In genomic region chr2:182406221-182406620, GRCh38 we compare ENCODE assay signal across 18 cellular contexts. TPM values are rescaled to one million over a fixed set of nuclear protein-coding genes. Genes with fewer than 3 reads are reported as not detected.
DNase-seq lines count a peak whose midpoint lies in the region; ATAC-seq, FAIRE-seq and TF ChIP-seq lines count a peak whose summit lies in the region.
"Had no signal": no experiment of that assay in that cellular context is flagged by ENCODE, and none has a peak within 500 bp of the region (broad histone marks: within the 10 kb centered on the region; RNA-seq: fewer than 3 reads in every experiment).

No MANE protein-coding gene starts in this region.

- H3K4me1 Mint-ChIP-seq in progenitor cell of endocrine pancreas (ENCODE audit: low read depth) = no peaks in the 10 kb centered on the region
- H3K4me1 Mint-ChIP-seq: CD14-positive monocyte had no signal

- TF ChIP-seq CTCF in astrocyte of the spinal cord (IDR thresholded peaks at IDR 0.05; ENCODE audit: low read depth, low read length) (no peak), fibroblast of pulmonary artery (IDR thresholded peaks at IDR 0.05; ENCODE audit: low read length, missing control alignments) (no peak), progenitor cell of endocrine pancreas (IDR thresholded peaks at IDR 0.05; ENCODE audit: unreplicated experiment) (no peak)

- H3K4me1 ChIP-seq in ACC112 (ENCODE audit: control insufficient read depth, insufficient read depth, low read length, unreplicated experiment) = peaks cover 18% of the 10 kb centered on the region
- peaks cover 33% of the 10 kb centered on the region for H3K4me1 ChIP-seq in GM23248 (ENCODE audit: insufficient read depth)

- no peak overlapping the region for H3K4me3 ChIP-seq in ACC112 (ENCODE audit: low read depth, low read length)
- no peak overlapping the region for H3K4me3 ChIP-seq in GM23248
- no peak overlapping the region for H3K4me3 ChIP-seq in astrocyte of the spinal cord (ENCODE audit: low read depth, low read length)
- H3K4me3 ChIP-seq in fibroblast of pulmonary artery (replicated peaks; ENCODE audit: low read depth, low read length) = no peak overlapping the region

- 9% methylated on average over 1 of the region's 1 CpG for WGBS in GM23248 (ENCODE audit: low coverage in 1 of 2, low lambda C conversion rate in 2 of 2, missing lambda C conversion rate in 2 of 2), 2 experiments

- no peaks in the 10 kb centered on the region for H3K27me3 Mint-ChIP-seq in progenitor cell of endocrine pancreas

- no peaks in the 10 kb centered on the region for H3K9me3 ChIP-seq in GM23248 (ENCODE audit: low read depth)

- no peak overlapping the region for H3K4me3 Mint-ChIP-seq in progenitor cell of endocrine pancreas (ENCODE audit: low read depth)
- H3K4me3 Mint-ChIP-seq: CD14-positive monocyte had no signal

- TF ChIP-seq POLR2A in GM12892 (IDR thresholded peaks at IDR 0.05; ENCODE audit: low read depth, low read length) = no peak

- H3K79me2 ChIP-seq in ACC112 (ENCODE audit: control insufficient read depth, insufficient read depth, low read length, unreplicated experiment) = no peaks in the 10 kb centered on the region
- no peaks in the 10 kb centered on the region for H3K79me2 ChIP-seq in GM23248 (ENCODE audit: insufficient read depth)

- H3K27ac ChIP-seq in ACC112 (ENCODE audit: low read depth, low read length) (no peak overlapping the region), GM23248 (peak overlapping the region; percentile 40)
- H3K27ac ChIP-seq: HL-60 had no signal

- H4K20me1 ChIP-seq in GM23248 (ENCODE audit: insufficient read depth) = no peaks in the 10 kb centered on the region

- H3K36me3 ChIP-seq in ACC112 (ENCODE audit: insufficient read depth, low read length) (no peaks in the 10 kb centered on the region), GM23248 (ENCODE audit: low read depth) (no peaks in the 10 kb centered on the region)

- no peak for ATAC-seq in HG03159 (IDR thresholded peaks at IDR 0.05; ENCODE audit: unreplicated experiment)
- ATAC-seq: HCT116 had no signal

- no peaks in the 10 kb centered on the region for H3F3A ChIP-seq in GM23248 (ENCODE audit: insufficient read depth)

- H3K27ac Mint-ChIP-seq in progenitor cell of endocrine pancreas = no peak overlapping the region
- H3K27ac Mint-ChIP-seq: CD14-positive monocyte had no signal

- H3K27me3 ChIP-seq in ACC112 (ENCODE audit: insufficient read depth, low read length) (no peaks in the 10 kb centered on the region), GM23248 (replicated peaks; ENCODE audit: insufficient read depth) (no peaks in the 10 kb centered on the region)

- in situ Hi-C loops in GM23248 (cut with MboI) = no loop called here
- in situ Hi-C loops in astrocyte of the spinal cord (cut with HindIII; ENCODE audit: low sequenced_read_pairs) = no loop called here

- H3K9ac ChIP-seq in GM23248 = no peak overlapping the region

- peak overlapping the region; percentile 62 for H2AFZ ChIP-seq in ACC112 (ENCODE audit: low read length, unreplicated experiment)
- H2AFZ ChIP-seq in GM23248 = no peak overlapping the region

- peak; percentile 69 for DNase-seq in GM23248
- peak; percentile 46 for DNase-seq in astrocyte of the spinal cord (ENCODE audit: low read depth, low spot score)
- DNase-seq in fibroblast of pulmonary artery (ENCODE audit: low read depth) = peak; percentile 32
- no peak for DNase-seq in NCI-H345 (lab: John Stamatoyannopoulos, UW)
- no peak for DNase-seq in progenitor cell of endocrine pancreas (ENCODE audit: low spot score, unreplicated experiment)
- DNase-seq in GM12892 (ENCODE audit: insufficient read length) = no peak
- DNase-seq: 8988T, DMS153, NCI-H187, NCI-H69, SHP77 had no signal

- peaks cover 1% of the 10 kb centered on the region for H3K36me3 Mint-ChIP-seq in progenitor cell of endocrine pancreas (ENCODE audit: insufficient read depth)
- H3K36me3 Mint-ChIP-seq: CD14-positive monocyte had no signal

- H3K9me2 ChIP-seq in GM23248 (ENCODE audit: insufficient read depth) = no peaks in the 10 kb centered on the region

- H3K9me3 Mint-ChIP-seq in progenitor cell of endocrine pancreas (ENCODE audit: low read depth) = peaks cover 4% of the 10 kb centered on the region

- peak overlapping the region; percentile 56 for H3K4me2 ChIP-seq in GM23248 (ENCODE audit: unreplicated experiment)

- FAIRE-seq in GM12892 (lab: Jason Lieb, UNC) = no peak
- FAIRE-seq: HTR-8/SVneo had no signal

RNA-seq across cellular contexts. Expression of gene PDE1A, which starts 20.6 kb away (rescaled TPM):
- total RNA-seq in GM23248 (2014; rRNA removed; shearing (Covaris generic)) = 1.9 and 16.3 TPM in 2 replicates
- polyA plus RNA-seq in GM23248 (2016; fragmentation: Nextera tagmentation; extraction: Ambion mirVana) = 0.93 and 1.0 TPM in 2 replicates
- total RNA-seq in progenitor cell of endocrine pancreas = 2.9 and 3.3 TPM in 2 replicates
- polyA plus RNA-seq in GM12892 (2012; ENCODE audit: missing spikeins) = not detected
- total RNA-seq: OCI-LY7 had no signal
- polyA plus RNA-seq: CD14-positive monocyte had no signal

Comparison
In these comparisons a context has a peak if more than half of its experiments do, and no peak if none do; other contexts are left out.
1. DNase-seq: peak in GM23248 (single experiment), astrocyte of the spinal cord (single experiment) and fibroblast of pulmonary artery (single experiment); none in NCI-H345 (single experiment), progenitor cell of endocrine pancreas (single experiment) and GM12892 (single experiment).